Comparison of ENCODE assay signal across 19 cellular contexts in genomic region chr11:68756171-68756766, GRCh38. TPM values are rescaled to one million over a fixed set of nuclear protein-coding genes. Genes with fewer than 3 reads are reported as not detected.
"Had no signal": no experiment of that assay in that cellular context is flagged by ENCODE, and none has a peak within 500 bp of the region (broad histone marks: within the 10 kb centered on the region; RNA-seq: fewer than 3 reads in every experiment).

No MANE protein-coding gene starts in this region.

- H3K27me3 ChIP-seq: tibial nerve, uterus had no signal

- H3K27ac ChIP-seq: coronary artery, lower lobe of right lung, prostate gland, tibial nerve, uterus had no signal

- H3K36me3 ChIP-seq: uterus had no signal

- H3K4me2 ChIP-seq: smooth muscle cell had no signal

- H3K9me3 ChIP-seq: lower lobe of right lung, prostate gland, tibial nerve, uterus had no signal

- ATAC-seq: activated CD4-positive, CD25-positive, alpha-beta regulatory T cell treated with anti-CD3 and anti-CD28 coated beads, Interleukin-2, amount 50 U/mL, for 24 hours; lower lobe of right lung; right cardiac atrium had no signal

- H3K4me1 ChIP-seq: prostate gland, uterus had no signal

- H3K4me3 ChIP-seq: coronary artery, lower lobe of right lung, prostate gland, smooth muscle cell, tibial nerve, uterus had no signal

- DNase-seq: activated naive CD8-positive, alpha-beta T cell treated with anti-CD3 and anti-CD28 coated beads for 36 hours; amygdala; effector CD4-positive, alpha-beta T cell; foreskin melanocyte; head of caudate nucleus; lower lobe of right lung; right cardiac atrium; stimulated activated CD4-positive, alpha-beta T cell treated with anti-CD3 and anti-CD28 coated beads, Interleukin-4, amount 100 ng/mL, for 4 hours; stimulated activated CD8-positive, alpha-beta memory T cell treated with anti-CD3 and anti-CD28 coated beads, Interleukin-4, amount 100 ng/mL, for 48 hours; stimulated activated naive CD4-positive, alpha-beta T cell treated with Interleukin-2 at 50 U/mL for 16 hours; substantia nigra; uterus had no signal

RNA-seq across cellular contexts. Expression of gene TESMIN, which starts 4.9 kb away (rescaled TPM):
- total RNA-seq: osteoblast had no signal
- polyA plus RNA-seq: neural cell had no signal
